ENCODE assay signal across 8 cellular contexts in the genomic region with DNA sequence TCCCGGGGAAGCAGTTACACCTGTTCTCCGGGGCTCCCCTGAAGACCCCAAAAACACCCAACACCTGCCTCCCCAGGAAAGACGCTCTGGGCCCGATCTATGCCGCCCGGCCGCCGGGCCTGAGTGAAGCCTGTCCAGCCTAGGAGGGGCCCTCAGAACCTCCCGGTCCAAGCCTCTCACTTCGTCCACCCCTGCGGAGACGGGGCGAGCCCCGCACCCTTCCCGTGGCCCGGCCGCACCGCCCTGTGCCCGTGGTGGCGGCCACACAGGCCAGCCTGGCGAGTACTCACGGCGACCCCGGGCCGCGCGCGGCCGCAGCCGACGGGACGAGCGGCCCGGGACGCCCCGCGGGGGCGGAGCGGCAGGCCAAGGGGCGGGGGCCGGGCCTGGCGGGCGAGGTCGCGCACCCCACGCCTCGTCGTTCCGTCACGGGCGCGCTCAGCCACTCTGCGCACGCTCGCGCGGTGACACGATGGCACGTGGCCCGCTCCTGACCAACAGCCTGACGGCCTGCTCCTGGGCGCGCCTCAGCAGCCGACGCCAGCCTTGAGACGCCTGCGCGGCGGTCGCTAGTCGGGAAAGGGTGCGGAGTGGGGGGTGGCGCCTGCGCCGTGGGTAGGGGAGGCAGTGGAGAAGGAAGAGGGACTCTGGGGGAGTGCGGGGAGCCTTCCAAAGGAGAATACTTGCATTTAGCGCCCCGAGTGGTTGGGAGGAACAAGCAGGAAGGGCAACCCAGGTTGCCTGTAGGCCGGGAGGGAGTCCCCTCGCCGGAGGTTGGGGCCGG. TPM values are rescaled to one million over a fixed set of nuclear protein-coding genes. Genes with fewer than 3 reads are reported as not detected.
A peak's percentile ranks its signal among the peaks of the same experiment; 100 is the strongest.
DNase-seq lines count a peak whose midpoint lies in the region; ATAC-seq and TF ChIP-seq lines count a peak whose summit lies in the region.

A gene with protein sequence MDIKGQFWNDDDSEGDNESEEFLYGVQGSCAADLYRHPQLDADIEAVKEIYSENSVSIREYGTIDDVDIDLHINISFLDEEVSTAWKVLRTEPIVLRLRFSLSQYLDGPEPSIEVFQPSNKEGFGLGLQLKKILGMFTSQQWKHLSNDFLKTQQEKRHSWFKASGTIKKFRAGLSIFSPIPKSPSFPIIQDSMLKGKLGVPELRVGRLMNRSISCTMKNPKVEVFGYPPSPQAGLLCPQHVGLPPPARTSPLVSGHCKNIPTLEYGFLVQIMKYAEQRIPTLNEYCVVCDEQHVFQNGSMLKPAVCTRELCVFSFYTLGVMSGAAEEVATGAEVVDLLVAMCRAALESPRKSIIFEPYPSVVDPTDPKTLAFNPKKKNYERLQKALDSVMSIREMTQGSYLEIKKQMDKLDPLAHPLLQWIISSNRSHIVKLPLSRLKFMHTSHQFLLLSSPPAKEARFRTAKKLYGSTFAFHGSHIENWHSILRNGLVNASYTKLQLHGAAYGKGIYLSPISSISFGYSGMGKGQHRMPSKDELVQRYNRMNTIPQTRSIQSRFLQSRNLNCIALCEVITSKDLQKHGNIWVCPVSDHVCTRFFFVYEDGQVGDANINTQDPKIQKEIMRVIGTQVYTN (minus strand): TSS at position 342 of the 784 bp plus-strand sequence. CDS start 5,077 bp downstream, outside the sequence.

- H3K27me3 ChIP-seq in PC-9 (ENCODE audit: insufficient read depth, low read depth) (no peaks in the 10 kb centered on the region), esophagus (ENCODE audit: control insufficient read depth in 1 of 2, insufficient read depth in 2 of 2, low read length in 2 of 2) (no peaks in the 10 kb centered on the region), muscle layer of colon (ENCODE audit: control insufficient read depth in 1 of 2, insufficient read depth in 2 of 2, low read length in 2 of 2) (no peaks in the 10 kb centered on the region)

- H3K4me1 ChIP-seq in PC-9 (replicated peaks; ENCODE audit: insufficient read depth): peaks cover 18% of the 10 kb centered on the region
- H3K4me1 ChIP-seq in esophagus (ENCODE audit: control insufficient read depth in 2 of 2, insufficient read depth in 2 of 2, low read length in 1 of 2): no peaks in the 10 kb centered on the region
- H3K4me1 ChIP-seq in muscle layer of colon (ENCODE audit: insufficient read depth, low read length): peaks cover 19% of the 10 kb centered on the region

- H3K4me3 ChIP-seq in PC-9: peak within 1 kb of the TSS; percentile 85
- peak within 1 kb of the TSS; percentile 59 to 86 for H3K4me3 ChIP-seq in esophagus (ENCODE audit: low read depth in 1 of 2, low read length in 2 of 2)
- H3K4me3 ChIP-seq in muscle layer of colon (ENCODE audit: low read depth in 1 of 2, low read length in 2 of 2): peak within 1 kb of the TSS; percentile 76 to 83

- H4K20me1 ChIP-seq in PC-9 (ENCODE audit: insufficient read depth): no peaks in the 10 kb centered on the region

- no TSS peak for BruUV-seq in PC-9 (replicated peaks; lab: Mats Ljungman, UMichigan)

- peak; percentile 57 for DNase-seq in DMS153 treated with DMSO at 0.1 percent for 48 hours (lab: John Stamatoyannopoulos, UW; ENCODE audit: unreplicated experiment)
- DNase-seq in PC-9: peak; percentile 90 to 99
- DNase-seq in activated T-cell treated with anti-CD3 and anti-CD28 coated beads, Interleukin-2, amount 50 U/mL, for 4 hours: peak; percentile 98
- peak; percentile 95 for DNase-seq in stimulated activated CD8-positive, alpha-beta memory T cell treated with anti-CD3 and anti-CD28 coated beads, Interleukin-7, amount 100 ng/mL, for 24 hours (ENCODE audit: low read depth)

- H3K27ac ChIP-seq in PC-9 (peak within 1 kb of the TSS; percentile 48; the same call in 1 of the 2 replicates), esophagus (ENCODE audit: low read depth in 2 of 2, low read length in 1 of 2) (peak within 1 kb of the TSS; percentile 88), muscle layer of colon (ENCODE audit: low read depth, low read length) (peak within 1 kb of the TSS; percentile 93)

- H3K9me2 ChIP-seq in PC-9 (ENCODE audit: insufficient read depth): no peaks in the 10 kb centered on the region; the same call in 1 of the 2 replicates

- H3K9me3 Mint-ChIP-seq in IgD-negative memory B cell: no peaks in the 10 kb centered on the region
- no peaks in the 10 kb centered on the region for H3K9me3 Mint-ChIP-seq in activated T-cell treated with anti-CD3 and anti-CD28 coated beads, Interleukin-2, amount 50 U/mL, for 4 hours

- H3K36me3 ChIP-seq in PC-9 (ENCODE audit: low read depth): peaks cover 12% of the 10 kb centered on the region
- H3K36me3 ChIP-seq in esophagus (ENCODE audit: control insufficient read depth in 2 of 2, insufficient read depth in 2 of 2, low read length in 1 of 2): peaks cover 2 to 3% of the 10 kb centered on the region in 2 donors
- peaks cover 17% of the 10 kb centered on the region for H3K36me3 ChIP-seq in muscle layer of colon (ENCODE audit: insufficient read depth, low read length)

- CTCF ChIA-PET in PC-9 (lab: Charles Lee): no interaction called here

- H3F3A ChIP-seq in PC-9 (ENCODE audit: insufficient read depth, low read depth): no peaks in the 10 kb centered on the region; the same call in 1 of the 2 replicates

- H3K36me3 Mint-ChIP-seq in IgD-negative memory B cell: no peaks in the 10 kb centered on the region
- H3K36me3 Mint-ChIP-seq in activated T-cell treated with anti-CD3 and anti-CD28 coated beads, Interleukin-2, amount 50 U/mL, for 4 hours (ENCODE audit: insufficient read depth): peaks cover 14% of the 10 kb centered on the region

- H3K9me3 ChIP-seq in PC-9 (ENCODE audit: insufficient read depth, low read depth): no peaks in the 10 kb centered on the region
- H3K9me3 ChIP-seq in esophagus (ENCODE audit: control insufficient read depth in 2 of 2, insufficient read depth in 1 of 2, low read depth in 1 of 2, low read length in 1 of 2): no peaks in the 10 kb centered on the region
- no peaks in the 10 kb centered on the region for H3K9me3 ChIP-seq in muscle layer of colon (ENCODE audit: low read length)

- no peaks in the 10 kb centered on the region for H3K27me3 Mint-ChIP-seq in IgD-negative memory B cell
- H3K27me3 Mint-ChIP-seq in activated T-cell treated with anti-CD3 and anti-CD28 coated beads, Interleukin-2, amount 50 U/mL, for 4 hours (ENCODE audit: low read depth): no peaks in the 10 kb centered on the region

- peak within 1 kb of the TSS; percentile 77 for H3K4me2 ChIP-seq in PC-9

- intact Hi-C loops in PC-9 (cut with micrococcal nuclease; ENCODE audit: unreplicated experiment): loop anchor here (2.0 to 5.0 kb wide), 2 partner anchors 40 to 74 kb away; a partner anchor contains a TSS

- H3K9ac ChIP-seq in muscle layer of colon (ENCODE audit: low read length): peak within 1 kb of the TSS; percentile 35

- TF ChIP-seq CTCF in PC-9 (conservative IDR thresholded peaks at IDR 0.05): no peak; the same call in 1 of the 2 replicates

- POLR2A ChIA-PET in PC-9 (lab: Charles Lee; ENCODE audit: unreplicated experiment): no interaction called here

- H2AFZ ChIP-seq in PC-9: peak within 1 kb of the TSS; percentile 97

- peaks cover 22% of the 10 kb centered on the region for H3K79me2 ChIP-seq in PC-9 (ENCODE audit: low read depth)

- H3K4me1 Mint-ChIP-seq in IgD-negative memory B cell: peaks cover 23 to 34% (median 30%) of the 10 kb centered on the region in 3 donors
- peaks cover 36% of the 10 kb centered on the region for H3K4me1 Mint-ChIP-seq in activated T-cell treated with anti-CD3 and anti-CD28 coated beads, Interleukin-2, amount 50 U/mL, for 4 hours (ENCODE audit: low read depth)

- peak; percentile 95 for ATAC-seq in GM21529 (IDR thresholded peaks at IDR 0.05; ENCODE audit: unreplicated experiment)
- peak; percentile 98 for ATAC-seq in activated T-cell treated with anti-CD3 and anti-CD28 coated beads, Interleukin-2, amount 50 U/mL, for 4 hours

- peak within 1 kb of the TSS; percentile 86 to 97 (median 92) for H3K4me3 Mint-ChIP-seq in IgD-negative memory B cell
- peak within 1 kb of the TSS; percentile 93 for H3K4me3 Mint-ChIP-seq in activated T-cell treated with anti-CD3 and anti-CD28 coated beads, Interleukin-2, amount 50 U/mL, for 4 hours

- 1% methylated on average over 60 to 82 of the region's 82 CpGs for WGBS in esophagus, 2 donors

- H3K27ac Mint-ChIP-seq in IgD-negative memory B cell: peak within 1 kb of the TSS; percentile 87 to 97 (median 92)

RNA-seq across cellular contexts. Expression of the gene that starts here (rescaled TPM):
- polyA plus RNA-seq in IgD-negative memory B cell: 34.4 TPM
- 51.3 and 65.9 TPM in 2 replicates for total RNA-seq in PC-9 (2021)
- 10 to 100 TPM; 62.9 to 63.2 (median 62.9) TPM for total RNA-seq in activated T-cell treated with anti-CD3 and anti-CD28 coated beads, Interleukin-2, amount 50 U/mL, for 4 hours
- polyA plus RNA-seq in esophagus: 10 to 100 TPM; 28.4 to 52.3 TPM

Comparison
In these comparisons a context has a peak if more than half of its experiments do, and no peak if none do; other contexts are left out.
1. Peak in every context shown above with its lines: DNase-seq, ATAC-seq, H3K4me3 ChIP-seq and H3K27ac ChIP-seq.